23 cellular contexts compared by ENCODE assay signal in genomic region chr6:119022796-119023195, GRCh38.
"Had no signal": no experiment of that assay in that cellular context is flagged by ENCODE, and none has a peak within 500 bp of the region (broad histone marks: within the 10 kb centered on the region; RNA-seq: fewer than 3 reads in every experiment).

No MANE protein-coding gene starts in this region.

- ATAC-seq: left lobe of liver; natural killer cell; right lobe of liver; stimulated activated naive CD8-positive, alpha-beta T cell treated with anti-CD3 and anti-CD28 coated beads, Interleukin-15, amount 100 ng/mL, for 72 hours; upper lobe of right lung had no signal

- H3K36me3 Mint-ChIP-seq: natural killer cell had no signal

- H3K9me3 Mint-ChIP-seq: natural killer cell; stimulated activated naive CD8-positive, alpha-beta T cell treated with anti-CD3 and anti-CD28 coated beads, Interleukin-15, amount 100 ng/mL, for 72 hours had no signal

- H3K4me1 Mint-ChIP-seq: natural killer cell; stimulated activated naive CD8-positive, alpha-beta T cell treated with anti-CD3 and anti-CD28 coated beads, Interleukin-15, amount 100 ng/mL, for 72 hours had no signal

- DNase-seq: dorsolateral prefrontal cortex; effector CD4-positive, alpha-beta T cell; esophagus squamous epithelium; kidney; natural killer cell; occipital lobe; ovary; right lobe of liver; stimulated activated CD4-positive, alpha-beta T cell treated with anti-CD3 and anti-CD28 coated beads, Interleukin-12 subunit alpha, Interleukin-12 subunit beta, amount 100 ng/mL, for 4 hours; stimulated activated CD4-positive, alpha-beta T cell treated with anti-CD3 and anti-CD28 coated beads, Interleukin-1b, Interleukin-23, amount 100 ng/mL, for 48 hours; stimulated activated CD4-positive, alpha-beta T cell treated with anti-CD3 and anti-CD28 coated beads, Interleukin-4, amount 100 ng/mL, for 1 hour; stimulated activated CD8-positive, alpha-beta memory T cell treated with anti-CD3 and anti-CD28 coated beads, Interleukin-4, amount 100 ng/mL, for 48 hours; stimulated activated naive CD4-positive, alpha-beta T cell; stimulated activated naive CD8-positive, alpha-beta T cell treated with anti-CD3 and anti-CD28 coated beads, Interleukin-15, amount 100 ng/mL, for 72 hours; transverse colon; upper lobe of right lung; uterus had no signal

- H3K27ac Mint-ChIP-seq: natural killer cell; stimulated activated naive CD8-positive, alpha-beta T cell treated with anti-CD3 and anti-CD28 coated beads, Interleukin-15, amount 100 ng/mL, for 72 hours had no signal

- H3K4me3 Mint-ChIP-seq: natural killer cell; stimulated activated naive CD8-positive, alpha-beta T cell treated with anti-CD3 and anti-CD28 coated beads, Interleukin-15, amount 100 ng/mL, for 72 hours had no signal

- H3K27me3 Mint-ChIP-seq: stimulated activated naive CD8-positive, alpha-beta T cell treated with anti-CD3 and anti-CD28 coated beads, Interleukin-15, amount 100 ng/mL, for 72 hours had no signal

- H3K4me2 ChIP-seq: smooth muscle cell had no signal

- FAIRE-seq: colon, endothelial cell of umbilical vein, frontal cortex, kidney had no signal

- H3K4me3 ChIP-seq: dorsolateral prefrontal cortex, esophagus squamous epithelium, ovary, right lobe of liver, smooth muscle cell, suprapubic skin, transverse colon, upper lobe of right lung, uterus had no signal

- H3K9me3 ChIP-seq: esophagus squamous epithelium, ovary, right lobe of liver, suprapubic skin, transverse colon, upper lobe of right lung, uterus had no signal

- H3K27me3 ChIP-seq: dorsolateral prefrontal cortex, esophagus squamous epithelium, ovary, right lobe of liver, suprapubic skin, transverse colon, upper lobe of right lung, uterus had no signal

- H3K36me3 ChIP-seq: esophagus squamous epithelium, ovary, right lobe of liver, suprapubic skin, transverse colon, upper lobe of right lung, uterus had no signal

- H3K4me1 ChIP-seq: esophagus squamous epithelium, right lobe of liver, suprapubic skin, transverse colon, uterus had no signal

- H3K27ac ChIP-seq: esophagus squamous epithelium, ovary, right lobe of liver, suprapubic skin, transverse colon, upper lobe of right lung, uterus had no signal
